ENCODE assay signal across 33 cellular contexts in genomic region chr20:35328095-35328685, GRCh38. TPM values are rescaled to one million over a fixed set of nuclear protein-coding genes. Genes with fewer than 3 reads are reported as not detected.
A peak's percentile ranks its signal among the peaks of the same experiment; 100 is the strongest.
DNase-seq lines count a peak whose midpoint lies in the region; ATAC-seq, FAIRE-seq and TF ChIP-seq lines count a peak whose summit lies in the region.
"Had no signal": no experiment of that assay in that cellular context is flagged by ENCODE, and none has a peak within 500 bp of the region (broad histone marks: within the 10 kb centered on the region; RNA-seq: fewer than 3 reads in every experiment).

No MANE protein-coding gene starts in this region.

- no peaks in the 10 kb centered on the region for H3F3A ChIP-seq in OCI-LY1 (ENCODE audit: insufficient read depth, low read length)

- H3K36me3 ChIP-seq in OCI-LY1 (ENCODE audit: insufficient read depth, low read length) (peaks cover 5% of the 10 kb centered on the region; the same call in 1 of the 2 replicates), K562 (ENCODE audit: control insufficient read depth, insufficient read depth, low read length) (peaks cover 13% of the 10 kb centered on the region)
- H3K36me3 ChIP-seq: BE2C, left ventricle myocardium inferior, stomach, thyroid gland had no signal

- no peak for TF ChIP-seq EP300 in K562 (IDR thresholded peaks at IDR 0.05; ENCODE audit: low read length)

- H3K27me3 ChIP-seq in OCI-LY1 (ENCODE audit: insufficient read depth, low read length) (no peaks in the 10 kb centered on the region), K562 (ENCODE audit: control insufficient read depth in 2 of 2, insufficient read depth in 2 of 2, low read length in 2 of 2) (no peaks in the 10 kb centered on the region)
- H3K27me3 ChIP-seq: BE2C, MG63, stomach, thyroid gland had no signal

- no peaks in the 10 kb centered on the region for H3K79me2 ChIP-seq in OCI-LY1 (ENCODE audit: insufficient read depth, low read length)
- no peaks in the 10 kb centered on the region for H3K79me2 ChIP-seq in K562 (ENCODE audit: control insufficient read depth, insufficient read depth, low read length)

- in situ Hi-C loops in K562 (cut with MboI) = no loop called here

- POLR2A ChIA-PET in K562 (lab: Yijun Ruan, JAX) = interaction anchor here (1.0 to 1.6 kb wide), 2 partner anchors 12 to 16 kb away, joined by 3 to 5 read pairs; no protein-coding TSS in a partner anchor

- WGBS in K562 (ENCODE audit: insufficient coverage, low coverage, missing lambda C conversion rate) = 82% methylated on average over 3 of the region's 3 CpGs

- H3K9ac ChIP-seq in OCI-LY1 (ENCODE audit: low read length) (no peak overlapping the region), K562 (ENCODE audit: insufficient read depth in 1 of 2, low read depth in 2 of 2, low read length in 2 of 2) (no peak overlapping the region)

- peak overlapping the region; percentile 91 for H3K27ac Mint-ChIP-seq in activated T-cell treated with anti-CD3 and anti-CD28 coated beads, Interleukin-2, amount 50 U/mL, for 24 hours
- H3K27ac Mint-ChIP-seq in stimulated activated effector memory CD8-positive, alpha-beta T cell treated with anti-CD3 and anti-CD28 coated beads, Interleukin-12 subunit alpha, Interleukin-12 subunit beta, amount 100 ng/mL, for 72 hours = peak overlapping the region; percentile 77
- H3K27ac Mint-ChIP-seq: activated CD8-positive, alpha-beta memory T cell treated with anti-CD3 and anti-CD28 coated beads, Interleukin-2, amount 10 ng/mL, durations not matched to agents 7 days and 5 days; mesothelial cell of epicardium had no signal

- no TSS peak for BruUV-seq in K562 (replicated peaks; lab: Mats Ljungman, UMichigan)

- H3K9me3 ChIP-seq in OCI-LY1 (ENCODE audit: low read length) (no peaks in the 10 kb centered on the region), K562 (replicated peaks; ENCODE audit: control insufficient read depth, insufficient read depth, low read depth, low read length) (no peaks in the 10 kb centered on the region)
- H3K9me3 ChIP-seq: BE2C, left ventricle myocardium inferior, psoas muscle, stomach, thyroid gland had no signal

- H3K4me2 ChIP-seq in OCI-LY1 (ENCODE audit: low read length) (no peak overlapping the region), K562 (ENCODE audit: insufficient read depth, low read length) (no peak overlapping the region)

- no peaks in the 10 kb centered on the region for H3K9me2 ChIP-seq in OCI-LY1 (ENCODE audit: low read depth, low read length)

- no peak for TF ChIP-seq RAD21 in K562 (CRISPR knock-in tag; conservative IDR thresholded peaks at IDR 0.05 in 1 of 2, IDR thresholded peaks at IDR 0.05 in 1 of 2)

- TF ChIP-seq POLR2A in K562 (conservative IDR thresholded peaks at IDR 0.05) = no peak

- H3K9me1 ChIP-seq in K562 (ENCODE audit: control insufficient read depth, insufficient read depth, low read length) = no peaks in the 10 kb centered on the region

- H3K27ac ChIP-seq in OCI-LY1 (ENCODE audit: low read depth, low read length, poor library complexity, severe bottlenecking) (peak overlapping the region; percentile 49), K562 (ENCODE audit: extremely low read depth, low read depth, low read length) (no peak overlapping the region)
- H3K27ac ChIP-seq: epithelial cell of prostate, left ventricle myocardium inferior had no signal

- FAIRE-seq in K562 (lab: Jason Lieb, UNC) = no peak
- FAIRE-seq: TTC549 had no signal

- H2AFZ ChIP-seq in OCI-LY1 (ENCODE audit: low read length) = no peak overlapping the region
- no peak overlapping the region for H2AFZ ChIP-seq in K562 (ENCODE audit: low read depth, low read length)

- no peak for DNase-seq in activated T-cell treated with anti-CD3 and anti-CD28 coated beads, Interleukin-2, amount 50 U/mL, for 24 hours
- no peak for DNase-seq in activated T-cell treated with anti-CD3 and anti-CD28 coated beads, Interleukin-2, amount 50 U/mL, for 1 hour
- no peak for DNase-seq in K562 (ENCODE audit: extremely low read depth in 1 of 4, low spot score in 3 of 4)
- DNase-seq in stimulated activated effector memory CD8-positive, alpha-beta T cell treated with anti-CD3 and anti-CD28 coated beads, Interleukin-12 subunit alpha, Interleukin-12 subunit beta, amount 100 ng/mL, for 72 hours (ENCODE audit: low spot score in 2 of 2) = no peak
- no peak for DNase-seq in UCSD-AML1 (lab: John Stamatoyannopoulos, UW; ENCODE audit: unreplicated experiment)
- DNase-seq in GF-D8 (lab: John Stamatoyannopoulos, UW) = no peak
- DNase-seq in C1 segment of cervical spinal cord (lab: John Stamatoyannopoulos, UW) = no peak
- DNase-seq: ACHN; activated CD4-positive, alpha-beta T cell treated with anti-CD3 and anti-CD28 coated beads for 1 hour; activated CD8-positive, alpha-beta memory T cell treated with anti-CD3 and anti-CD28 coated beads, Interleukin-2, amount 10 ng/mL, durations not matched to agents 7 days and 5 days; activated effector memory CD4-positive, alpha-beta T cell treated with anti-CD3 and anti-CD28 coated beads, Interleukin-2, amount 50 U/mL, for 16 hours; amygdala; BE2C; effector CD4-positive, alpha-beta T cell; islet precursor cell; KBM-7; left ventricle myocardium inferior; MG63; naive thymus-derived CD4-positive, alpha-beta T cell; NCI-H2029 treated with DMSO at 0.1 percent for 48 hours; psoas muscle; stimulated activated CD4-positive, alpha-beta T cell treated with anti-CD3 and anti-CD28 coated beads, Interleukin-15, amount 100 ng/mL, for 24 hours; stomach; thyroid gland had no signal

- intact Hi-C loops in K562 (cut with micrococcal nuclease) = no loop called here

- H3K4me3 ChIP-seq in OCI-LY1 (ENCODE audit: low read depth, low read length, poor library complexity, severe bottlenecking) (no peak overlapping the region), K562 (no peak overlapping the region)
- H3K4me3 ChIP-seq: left ventricle myocardium inferior, MG63, psoas muscle, stomach, thyroid gland had no signal

- CTCF ChIA-PET in K562 (lab: Yijun Ruan, JAX; ENCODE audit: low intra/inter-chr PET ratio) = interaction anchor here (0.6 kb wide), 1 partner anchor 10 kb away, joined by 5 read pairs; no protein-coding TSS in a partner anchor

- H3K36me3 Mint-ChIP-seq in activated T-cell treated with anti-CD3 and anti-CD28 coated beads, Interleukin-2, amount 50 U/mL, for 24 hours (ENCODE audit: low read depth) = peaks cover 29% of the 10 kb centered on the region
- H3K36me3 Mint-ChIP-seq in stimulated activated effector memory CD8-positive, alpha-beta T cell treated with anti-CD3 and anti-CD28 coated beads, Interleukin-12 subunit alpha, Interleukin-12 subunit beta, amount 100 ng/mL, for 72 hours = no peaks in the 10 kb centered on the region
- H3K36me3 Mint-ChIP-seq: mesothelial cell of epicardium had no signal

- no peaks in the 10 kb centered on the region for H3K27me3 Mint-ChIP-seq in activated T-cell treated with anti-CD3 and anti-CD28 coated beads, Interleukin-2, amount 50 U/mL, for 24 hours
- H3K27me3 Mint-ChIP-seq: activated CD8-positive, alpha-beta memory T cell treated with anti-CD3 and anti-CD28 coated beads, Interleukin-2, amount 10 ng/mL, durations not matched to agents 7 days and 5 days; naive thymus-derived CD4-positive, alpha-beta T cell had no signal

- no peak for ATAC-seq in K562
- ATAC-seq in stimulated activated effector memory CD8-positive, alpha-beta T cell treated with anti-CD3 and anti-CD28 coated beads, Interleukin-12 subunit alpha, Interleukin-12 subunit beta, amount 100 ng/mL, for 72 hours = peak; percentile 29
- ATAC-seq: activated CD8-positive, alpha-beta memory T cell treated with anti-CD3 and anti-CD28 coated beads, Interleukin-2, amount 10 ng/mL, durations not matched to agents 7 days and 5 days; naive thymus-derived CD4-positive, alpha-beta T cell had no signal

- peaks cover 38% of the 10 kb centered on the region for H3K4me1 ChIP-seq in OCI-LY1 (ENCODE audit: insufficient read depth, low read length, severe bottlenecking)
- H3K4me1 ChIP-seq in K562 (replicated peaks in 1 of 2; ENCODE audit: control insufficient read depth in 2 of 2, insufficient read depth in 2 of 2, low read length in 2 of 2) = peaks cover 14 to 41% of the 10 kb centered on the region in 2 experiments

- H4K20me1 ChIP-seq in OCI-LY1 (ENCODE audit: insufficient read depth, low read length) (no peaks in the 10 kb centered on the region), K562 (replicated peaks; ENCODE audit: control insufficient read depth, insufficient read depth, low read length) (no peaks in the 10 kb centered on the region)

- H3K9me3 Mint-ChIP-seq in activated T-cell treated with anti-CD3 and anti-CD28 coated beads, Interleukin-2, amount 50 U/mL, for 24 hours = no peaks in the 10 kb centered on the region
- no peaks in the 10 kb centered on the region for H3K9me3 Mint-ChIP-seq in stimulated activated effector memory CD8-positive, alpha-beta T cell treated with anti-CD3 and anti-CD28 coated beads, Interleukin-12 subunit alpha, Interleukin-12 subunit beta, amount 100 ng/mL, for 72 hours
- H3K9me3 Mint-ChIP-seq: mesothelial cell of epicardium; naive thymus-derived CD4-positive, alpha-beta T cell had no signal

- peak overlapping the region; percentile 19 for H3K4me3 Mint-ChIP-seq in activated T-cell treated with anti-CD3 and anti-CD28 coated beads, Interleukin-2, amount 50 U/mL, for 24 hours
- H3K4me3 Mint-ChIP-seq in stimulated activated effector memory CD8-positive, alpha-beta T cell treated with anti-CD3 and anti-CD28 coated beads, Interleukin-12 subunit alpha, Interleukin-12 subunit beta, amount 100 ng/mL, for 72 hours = no peak overlapping the region
- H3K4me3 Mint-ChIP-seq: activated CD8-positive, alpha-beta memory T cell treated with anti-CD3 and anti-CD28 coated beads, Interleukin-2, amount 10 ng/mL, durations not matched to agents 7 days and 5 days; mesothelial cell of epicardium; naive thymus-derived CD4-positive, alpha-beta T cell had no signal

- no peak for TF ChIP-seq CTCF in OCI-LY1 (IDR thresholded peaks at IDR 0.05; ENCODE audit: low read length)
- TF ChIP-seq CTCF in K562 (IDR thresholded peaks at IDR 0.05 in 2 of 3, conservative IDR thresholded peaks at IDR 0.05 in 1 of 3; ENCODE audit: insufficient read depth in 2 of 3, low read depth in 1 of 3, low read length in 3 of 3) = no peak

- peaks cover 67% of the 10 kb centered on the region for H3K4me1 Mint-ChIP-seq in activated T-cell treated with anti-CD3 and anti-CD28 coated beads, Interleukin-2, amount 50 U/mL, for 24 hours (ENCODE audit: low read depth)
- peaks cover 34% of the 10 kb centered on the region for H3K4me1 Mint-ChIP-seq in stimulated activated effector memory CD8-positive, alpha-beta T cell treated with anti-CD3 and anti-CD28 coated beads, Interleukin-12 subunit alpha, Interleukin-12 subunit beta, amount 100 ng/mL, for 72 hours

RNA-seq across cellular contexts. Expression of gene FAM83C, which starts 36.0 kb away (rescaled TPM):
- total RNA-seq in K562 (2011; cell fraction: chromatin; rRNA removed; ENCODE audit: low replicate concordance) = not detected in 2 replicates
- not detected in 2 replicates for total RNA-seq in K562 (2011; cell fraction: nucleolus; rRNA removed)
- total RNA-seq in K562 (2011; cell fraction: nucleoplasm; rRNA removed) = not detected in 2 replicates
- total RNA-seq in K562 (2014; rRNA removed) (not detected in 2 replicates), K562 (2014; rRNA removed; fragmentation: Illumina TruSeq; extraction: Trizol) (not detected in 2 replicates), K562 (2015; rRNA removed; fragmentation: Illumina TruSeq; extraction: Trizol) (not detected in 2 replicates), K562 (2021) (not detected in 2 replicates)
- polyA plus RNA-seq in K562 (2011; rRNA removed) (not detected in 2 replicates), K562 (2014; fragmentation: Illumina TruSeq; extraction: Trizol) (not detected in 2 replicates), K562 (2014; fragmentation: Nextera tagmentation; extraction: Ambion mirVana) (not detected), K562 (2014; rRNA removed) (not detected in 2 replicates)
- not detected in 2 replicates for polyA plus RNA-seq in K562 (2011; cell fraction: cytosol; rRNA removed)
- 0.04 TPM in 1 of 2 replicates, not detected in the other for polyA plus RNA-seq in K562 (2011; cell fraction: nucleus; rRNA removed)
- polyA plus RNA-seq in K562 (2012) = not detected in 2 replicates
- not detected in 2 replicates for polyA minus RNA-seq in K562 (2011; rRNA and poly(A)+ RNA removed)
- not detected in 2 replicates for polyA minus RNA-seq in K562 (2011; cell fraction: cytosol; rRNA and poly(A)+ RNA removed)
- not detected in 2 replicates for polyA minus RNA-seq in K562 (2011; cell fraction: nucleus; rRNA and poly(A)+ RNA removed)
- total RNA-seq: activated CD8-positive, alpha-beta memory T cell treated with anti-CD3 and anti-CD28 coated beads, Interleukin-2, amount 10 ng/mL, durations not matched to agents 7 days and 5 days; G401; glomerular endothelial cell; H4; left ventricle myocardium inferior; mesothelial cell of epicardium; naive thymus-derived CD4-positive, alpha-beta T cell; psoas muscle; RPMI7951; stomach; T-helper 1 cell treated with Interleukin-12 subunit alpha and Interleukin-12 subunit beta and Interleukin-4 antibody, amounts not matched to agents 30 ng/mL and 1 ng/mL, for 36 hours; thyroid gland had no signal
- polyA plus RNA-seq: naive thymus-derived CD4-positive, alpha-beta T cell had no signal

RNA-seq across cellular contexts. Expression of gene EIF6, which starts 43.6 kb away (rescaled TPM):
- total RNA-seq in K562 (2011; cell fraction: chromatin; rRNA removed; ENCODE audit: low replicate concordance) = 22.6 and 68.4 TPM in 2 replicates
- total RNA-seq in K562 (2011; cell fraction: nucleolus; rRNA removed) = 89.9 and 93.2 TPM in 2 replicates
- total RNA-seq in K562 (2011; cell fraction: nucleoplasm; rRNA removed) = 54.0 and 63.2 TPM in 2 replicates
- total RNA-seq in K562 (2014; rRNA removed) (200 and 244 TPM in 2 replicates), K562 (2014; rRNA removed; fragmentation: Illumina TruSeq; extraction: Trizol) (132 and 180 TPM in 2 replicates), K562 (2015; rRNA removed; fragmentation: Illumina TruSeq; extraction: Trizol) (179 and 180 TPM in 2 replicates), K562 (2021) (229 and 249 TPM in 2 replicates)
- polyA plus RNA-seq in K562 (2011; rRNA removed) (165 and 190 TPM in 2 replicates), K562 (2014; fragmentation: Illumina TruSeq; extraction: Trizol) (247 and 288 TPM in 2 replicates), K562 (2014; fragmentation: Nextera tagmentation; extraction: Ambion mirVana) (100 to 1,000 TPM; 807 to 832 TPM), K562 (2014; rRNA removed) (230 and 241 TPM in 2 replicates)
- 339 and 577 TPM in 2 replicates for polyA plus RNA-seq in K562 (2011; cell fraction: cytosol; rRNA removed)
- 164 and 201 TPM in 2 replicates for polyA plus RNA-seq in K562 (2011; cell fraction: nucleus; rRNA removed)
- 165 and 193 TPM in 2 replicates for polyA plus RNA-seq in K562 (2012)
- polyA minus RNA-seq in K562 (2011; rRNA and poly(A)+ RNA removed) = 99.7 and 134 TPM in 2 replicates
- polyA minus RNA-seq in K562 (2011; cell fraction: cytosol; rRNA and poly(A)+ RNA removed) = 80.7 and 88.0 TPM in 2 replicates
- polyA minus RNA-seq in K562 (2011; cell fraction: nucleus; rRNA and poly(A)+ RNA removed) = 28.8 and 42.4 TPM in 2 replicates

RNA-seq across cellular contexts. Expression of gene MMP24OS, which starts 50.3 kb away (rescaled TPM):
- 26.2 and 52.1 TPM in 2 replicates for total RNA-seq in K562 (2011; cell fraction: chromatin; rRNA removed; ENCODE audit: low replicate concordance)
- total RNA-seq in K562 (2011; cell fraction: nucleolus; rRNA removed) = 35.3 and 46.4 TPM in 2 replicates
- 35.9 and 37.4 TPM in 2 replicates for total RNA-seq in K562 (2011; cell fraction: nucleoplasm; rRNA removed)
- 11.4 and 16.0 TPM in 2 replicates for total RNA-seq in K562 (2014; rRNA removed)
- 3.8 and 5.6 TPM in 2 replicates for total RNA-seq in K562 (2014; rRNA removed; fragmentation: Illumina TruSeq; extraction: Trizol)
- 10.4 and 12.6 TPM in 2 replicates for total RNA-seq in K562 (2015; rRNA removed; fragmentation: Illumina TruSeq; extraction: Trizol)
- 38.6 and 41.5 TPM in 2 replicates for total RNA-seq in K562 (2021)
- polyA plus RNA-seq in K562 (2011; rRNA removed) = 13.1 and 16.3 TPM in 2 replicates
- polyA plus RNA-seq in K562 (2011; cell fraction: cytosol; rRNA removed) = 22.7 and 39.5 TPM in 2 replicates
- polyA plus RNA-seq in K562 (2011; cell fraction: nucleus; rRNA removed) = 37.9 and 58.3 TPM in 2 replicates
- polyA plus RNA-seq in K562 (2012) = 23.8 and 45.8 TPM in 2 replicates
- polyA plus RNA-seq in K562 (2014; fragmentation: Illumina TruSeq; extraction: Trizol) = 18.8 and 25.0 TPM in 2 replicates
- 1 to 10 TPM in 1 of 2 experiments, under 1 TPM in 1; 0.92 to 1.6 TPM for polyA plus RNA-seq in K562 (2014; fragmentation: Nextera tagmentation; extraction: Ambion mirVana)
- 26.5 and 33.5 TPM in 2 replicates for polyA plus RNA-seq in K562 (2014; rRNA removed)
- 5.0 and 6.8 TPM in 2 replicates for polyA minus RNA-seq in K562 (2011; rRNA and poly(A)+ RNA removed)
- 16.2 and 26.1 TPM in 2 replicates for polyA minus RNA-seq in K562 (2011; cell fraction: cytosol; rRNA and poly(A)+ RNA removed)
- 20.1 and 29.2 TPM in 2 replicates for polyA minus RNA-seq in K562 (2011; cell fraction: nucleus; rRNA and poly(A)+ RNA removed)
